In the genomic region with DNA sequence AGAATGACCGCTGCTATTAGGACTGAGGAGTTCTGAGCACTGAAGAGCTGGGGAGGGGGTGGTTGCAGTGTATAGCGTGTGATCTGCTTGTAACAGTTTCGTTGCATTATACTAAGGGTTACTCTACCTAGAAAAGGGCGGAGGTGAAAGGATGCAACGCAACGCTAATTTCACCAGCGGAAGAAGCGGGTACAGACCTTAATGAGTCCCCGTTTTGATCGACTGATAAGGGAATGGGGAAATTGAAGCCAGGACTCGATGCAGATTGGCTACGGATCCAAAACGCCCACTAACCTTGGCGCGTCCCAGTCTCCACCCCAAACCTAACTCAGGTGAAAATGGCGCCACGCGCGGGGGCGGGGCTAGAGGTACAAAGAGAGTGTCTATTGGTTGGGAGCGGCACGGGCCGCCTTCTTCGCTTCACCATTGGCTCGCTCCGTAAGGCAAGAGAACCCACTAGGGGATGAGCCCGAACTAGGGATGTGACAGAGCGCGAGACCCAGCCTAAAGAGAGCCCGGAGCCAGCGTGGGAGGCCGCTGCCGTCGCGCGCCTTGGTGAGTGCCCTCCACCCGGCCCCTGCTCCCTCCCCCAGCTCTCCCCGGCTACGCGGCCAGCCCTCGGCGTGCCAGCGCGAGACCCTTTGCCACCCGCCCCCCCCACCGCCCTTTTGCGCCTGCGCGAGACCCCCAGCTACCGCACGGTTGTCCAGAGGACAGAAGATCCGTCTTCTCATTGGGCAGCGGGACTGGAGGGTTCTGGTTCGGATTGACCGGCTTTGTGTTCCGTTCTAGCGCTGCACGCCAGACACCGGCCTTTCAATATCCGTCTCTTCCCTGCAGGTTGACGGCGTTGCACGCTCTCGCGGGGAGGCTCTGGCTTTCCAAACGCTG, we compare ENCODE assay signal across 1 cellular context.
TF ChIP-seq lines count a peak whose summit lies in the region.

A gene (plus strand): TSS at position 456 of the 891 bp plus-strand sequence. CDS start 1,964 bp downstream, outside the sequence.

TF ChIP-seq in HEK293, 187 proteins besides CTCF, POLR2A, EP300 and RAD21 (continued from another document and continues in another):
- TF ChIP-seq, protein P1, sequence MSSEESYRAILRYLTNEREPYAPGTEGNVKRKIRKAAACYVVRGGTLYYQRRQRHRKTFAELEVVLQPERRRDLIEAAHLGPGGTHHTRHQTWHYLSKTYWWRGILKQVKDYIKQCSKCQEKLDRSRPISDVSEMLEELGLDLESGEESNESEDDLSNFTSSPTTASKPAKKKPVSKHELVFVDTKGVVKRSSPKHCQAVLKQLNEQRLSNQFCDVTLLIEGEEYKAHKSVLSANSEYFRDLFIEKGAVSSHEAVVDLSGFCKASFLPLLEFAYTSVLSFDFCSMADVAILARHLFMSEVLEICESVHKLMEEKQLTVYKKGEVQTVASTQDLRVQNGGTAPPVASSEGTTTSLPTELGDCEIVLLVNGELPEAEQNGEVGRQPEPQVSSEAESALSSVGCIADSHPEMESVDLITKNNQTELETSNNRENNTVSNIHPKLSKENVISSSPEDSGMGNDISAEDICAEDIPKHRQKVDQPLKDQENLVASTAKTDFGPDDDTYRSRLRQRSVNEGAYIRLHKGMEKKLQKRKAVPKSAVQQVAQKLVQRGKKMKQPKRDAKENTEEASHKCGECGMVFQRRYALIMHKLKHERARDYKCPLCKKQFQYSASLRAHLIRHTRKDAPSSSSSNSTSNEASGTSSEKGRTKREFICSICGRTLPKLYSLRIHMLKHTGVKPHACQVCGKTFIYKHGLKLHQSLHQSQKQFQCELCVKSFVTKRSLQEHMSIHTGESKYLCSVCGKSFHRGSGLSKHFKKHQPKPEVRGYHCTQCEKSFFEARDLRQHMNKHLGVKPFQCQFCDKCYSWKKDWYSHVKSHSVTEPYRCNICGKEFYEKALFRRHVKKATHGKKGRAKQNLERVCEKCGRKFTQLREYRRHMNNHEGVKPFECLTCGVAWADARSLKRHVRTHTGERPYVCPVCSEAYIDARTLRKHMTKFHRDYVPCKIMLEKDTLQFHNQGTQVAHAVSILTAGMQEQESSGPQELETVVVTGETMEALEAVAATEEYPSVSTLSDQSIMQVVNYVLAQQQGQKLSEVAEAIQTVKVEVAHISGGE (tag by site-specific recombination; conservative IDR thresholded peaks at IDR 0.05; ENCODE audit: low read depth) = peak; percentile 88
- TF ChIP-seq, protein P2, sequence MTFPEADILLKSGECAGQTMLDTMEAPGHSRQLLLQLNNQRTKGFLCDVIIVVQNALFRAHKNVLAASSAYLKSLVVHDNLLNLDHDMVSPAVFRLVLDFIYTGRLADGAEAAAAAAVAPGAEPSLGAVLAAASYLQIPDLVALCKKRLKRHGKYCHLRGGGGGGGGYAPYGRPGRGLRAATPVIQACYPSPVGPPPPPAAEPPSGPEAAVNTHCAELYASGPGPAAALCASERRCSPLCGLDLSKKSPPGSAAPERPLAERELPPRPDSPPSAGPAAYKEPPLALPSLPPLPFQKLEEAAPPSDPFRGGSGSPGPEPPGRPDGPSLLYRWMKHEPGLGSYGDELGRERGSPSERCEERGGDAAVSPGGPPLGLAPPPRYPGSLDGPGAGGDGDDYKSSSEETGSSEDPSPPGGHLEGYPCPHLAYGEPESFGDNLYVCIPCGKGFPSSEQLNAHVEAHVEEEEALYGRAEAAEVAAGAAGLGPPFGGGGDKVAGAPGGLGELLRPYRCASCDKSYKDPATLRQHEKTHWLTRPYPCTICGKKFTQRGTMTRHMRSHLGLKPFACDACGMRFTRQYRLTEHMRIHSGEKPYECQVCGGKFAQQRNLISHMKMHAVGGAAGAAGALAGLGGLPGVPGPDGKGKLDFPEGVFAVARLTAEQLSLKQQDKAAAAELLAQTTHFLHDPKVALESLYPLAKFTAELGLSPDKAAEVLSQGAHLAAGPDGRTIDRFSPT (tag by site-specific recombination; IDR thresholded peaks at IDR 0.05) = peak; percentile 68; the same call in 1 of the 2 replicates
- TF ChIP-seq GLIS2 (tag by site-specific recombination; IDR thresholded peaks at IDR 0.05) (peak; percentile 83), SP7 (tag by site-specific recombination; IDR thresholded peaks at IDR 0.05) (peak; percentile 79), ZNF324 (tag by site-specific recombination; IDR thresholded peaks at IDR 0.05) (no peak), ZNF707 (tag by site-specific recombination; IDR thresholded peaks at IDR 0.05) (no peak), YY2 (tag by site-specific recombination; IDR thresholded peaks at IDR 0.05) (no peak), ZNF585B (tag by site-specific recombination; IDR thresholded peaks at IDR 0.05) (no peak), ZNF202 (tag by site-specific recombination; IDR thresholded peaks at IDR 0.05; ENCODE audit: borderline replicate concordance) (no peak), ZNF157 (tag by site-specific recombination; IDR thresholded peaks at IDR 0.05) (no peak), SCRT2 (tag by site-specific recombination; IDR thresholded peaks at IDR 0.05) (no peak), ZSCAN30 (tag by site-specific recombination; IDR thresholded peaks at IDR 0.05) (0 out of 2 replicates have a peak, but pooled peaks have one; percentile 19), ZNF624 (tag by site-specific recombination; IDR thresholded peaks at IDR 0.05) (no peak), ZNF223 (tag by site-specific recombination; IDR thresholded peaks at IDR 0.05) (no peak), ZNF423 (tag by site-specific recombination; IDR thresholded peaks at IDR 0.05) (no peak), ZBTB7A (tag by site-specific recombination; IDR thresholded peaks at IDR 0.05; ENCODE audit: low read depth) (no peak), ZFP69B (tag by site-specific recombination; IDR thresholded peaks at IDR 0.05) (no peak), ZBTB20 (tag by site-specific recombination; IDR thresholded peaks at IDR 0.05) (peak; percentile 63; the same call in 1 of the 2 replicates), ZNF600 (tag by site-specific recombination; IDR thresholded peaks at IDR 0.05) (peak; percentile 28; the same call in 1 of the 2 replicates), SP2 (tag by site-specific recombination; IDR thresholded peaks at IDR 0.05) (peak; percentile 95), KLF1 (tag by site-specific recombination; IDR thresholded peaks at IDR 0.05) (no peak; the same call in 1 of the 2 replicates), ZNF660 (tag by site-specific recombination; IDR thresholded peaks at IDR 0.05) (peak; percentile 50; the same call in 1 of the 2 replicates), KLF8 (tag by site-specific recombination; IDR thresholded peaks at IDR 0.05) (peak; percentile 49; the same call in 1 of the 2 replicates), ZNF121 (tag by site-specific recombination; IDR thresholded peaks at IDR 0.05) (no peak), ZNF391 (tag by site-specific recombination; IDR thresholded peaks at IDR 0.05; ENCODE audit: borderline replicate concordance, low read depth) (peak; percentile 43; the same call in 1 of the 2 replicates), ZNF2 (tag by site-specific recombination; IDR thresholded peaks at IDR 0.05) (no peak), GFI1B (tag by site-specific recombination; IDR thresholded peaks at IDR 0.05) (no peak)
- TF ChIP-seq, protein P3, sequence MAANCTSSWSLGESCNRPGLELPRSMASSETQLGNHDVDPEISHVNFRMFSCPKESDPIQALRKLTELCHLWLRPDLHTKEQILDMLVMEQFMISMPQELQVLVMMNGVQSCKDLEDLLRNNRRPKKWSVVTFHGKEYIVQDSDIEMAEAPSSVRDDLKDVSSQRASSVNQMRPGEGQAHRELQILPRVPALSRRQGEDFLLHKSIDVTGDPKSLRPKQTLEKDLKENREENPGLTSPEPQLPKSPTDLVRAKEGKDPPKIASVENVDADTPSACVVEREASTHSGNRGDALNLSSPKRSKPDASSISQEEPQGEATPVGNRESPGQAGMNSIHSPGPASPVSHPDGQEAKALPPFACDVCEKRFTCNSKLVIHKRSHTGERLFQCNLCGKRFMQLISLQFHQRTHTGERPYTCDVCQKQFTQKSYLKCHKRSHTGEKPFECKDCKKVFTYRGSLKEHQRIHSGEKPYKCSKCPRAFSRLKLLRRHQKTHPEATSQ (tag by site-specific recombination; IDR thresholded peaks at IDR 0.05) = no peak
- TF ChIP-seq, protein P4, sequence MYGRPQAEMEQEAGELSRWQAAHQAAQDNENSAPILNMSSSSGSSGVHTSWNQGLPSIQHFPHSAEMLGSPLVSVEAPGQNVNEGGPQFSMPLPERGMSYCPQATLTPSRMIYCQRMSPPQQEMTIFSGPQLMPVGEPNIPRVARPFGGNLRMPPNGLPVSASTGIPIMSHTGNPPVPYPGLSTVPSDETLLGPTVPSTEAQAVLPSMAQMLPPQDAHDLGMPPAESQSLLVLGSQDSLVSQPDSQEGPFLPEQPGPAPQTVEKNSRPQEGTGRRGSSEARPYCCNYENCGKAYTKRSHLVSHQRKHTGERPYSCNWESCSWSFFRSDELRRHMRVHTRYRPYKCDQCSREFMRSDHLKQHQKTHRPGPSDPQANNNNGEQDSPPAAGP (tag by site-specific recombination; IDR thresholded peaks at IDR 0.05) = no peak
- TF ChIP-seq, protein P5, sequence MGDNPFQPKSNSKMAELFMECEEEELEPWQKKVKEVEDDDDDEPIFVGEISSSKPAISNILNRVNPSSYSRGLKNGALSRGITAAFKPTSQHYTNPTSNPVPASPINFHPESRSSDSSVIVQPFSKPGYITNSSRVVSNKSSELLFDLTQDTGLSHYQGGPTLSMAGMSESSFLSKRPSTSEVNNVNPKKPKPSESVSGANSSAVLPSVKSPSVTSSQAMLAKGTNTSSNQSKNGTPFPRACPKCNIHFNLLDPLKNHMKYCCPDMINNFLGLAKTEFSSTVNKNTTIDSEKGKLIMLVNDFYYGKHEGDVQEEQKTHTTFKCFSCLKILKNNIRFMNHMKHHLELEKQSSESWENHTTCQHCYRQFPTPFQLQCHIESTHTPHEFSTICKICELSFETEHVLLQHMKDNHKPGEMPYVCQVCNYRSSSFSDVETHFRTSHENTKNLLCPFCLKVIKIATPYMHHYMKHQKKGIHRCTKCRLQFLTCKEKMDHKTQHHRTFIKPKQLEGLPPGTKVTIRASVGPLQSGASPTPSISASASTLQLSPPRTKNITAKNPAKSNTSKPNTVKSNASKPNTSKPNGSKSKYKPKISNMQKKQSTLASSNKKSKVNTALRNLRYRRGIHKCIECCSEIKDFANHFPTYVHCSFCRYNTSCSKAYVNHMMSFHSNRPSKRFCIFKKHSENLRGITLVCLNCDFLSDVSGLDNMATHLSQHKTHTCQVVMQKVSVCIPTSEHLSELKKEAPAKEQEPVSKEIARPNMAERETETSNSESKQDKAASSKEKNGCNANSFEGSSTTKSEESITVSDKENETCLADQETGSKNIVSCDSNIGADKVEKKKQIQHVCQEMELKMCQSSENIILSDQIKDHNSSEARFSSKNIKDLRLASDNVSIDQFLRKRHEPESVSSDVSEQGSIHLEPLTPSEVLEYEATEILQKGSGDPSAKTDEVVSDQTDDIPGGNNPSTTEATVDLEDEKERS (tag by site-specific recombination; IDR thresholded peaks at IDR 0.05) = 0 out of 2 replicates have a peak, but pooled peaks have one; percentile 37
- TF ChIP-seq, protein P6, sequence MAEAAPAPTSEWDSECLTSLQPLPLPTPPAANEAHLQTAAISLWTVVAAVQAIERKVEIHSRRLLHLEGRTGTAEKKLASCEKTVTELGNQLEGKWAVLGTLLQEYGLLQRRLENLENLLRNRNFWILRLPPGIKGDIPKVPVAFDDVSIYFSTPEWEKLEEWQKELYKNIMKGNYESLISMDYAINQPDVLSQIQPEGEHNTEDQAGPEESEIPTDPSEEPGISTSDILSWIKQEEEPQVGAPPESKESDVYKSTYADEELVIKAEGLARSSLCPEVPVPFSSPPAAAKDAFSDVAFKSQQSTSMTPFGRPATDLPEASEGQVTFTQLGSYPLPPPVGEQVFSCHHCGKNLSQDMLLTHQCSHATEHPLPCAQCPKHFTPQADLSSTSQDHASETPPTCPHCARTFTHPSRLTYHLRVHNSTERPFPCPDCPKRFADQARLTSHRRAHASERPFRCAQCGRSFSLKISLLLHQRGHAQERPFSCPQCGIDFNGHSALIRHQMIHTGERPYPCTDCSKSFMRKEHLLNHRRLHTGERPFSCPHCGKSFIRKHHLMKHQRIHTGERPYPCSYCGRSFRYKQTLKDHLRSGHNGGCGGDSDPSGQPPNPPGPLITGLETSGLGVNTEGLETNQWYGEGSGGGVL (tag by site-specific recombination; IDR thresholded peaks at IDR 0.05) = no peak; the same call in none of the 2 replicates
- TF ChIP-seq, protein P7, sequence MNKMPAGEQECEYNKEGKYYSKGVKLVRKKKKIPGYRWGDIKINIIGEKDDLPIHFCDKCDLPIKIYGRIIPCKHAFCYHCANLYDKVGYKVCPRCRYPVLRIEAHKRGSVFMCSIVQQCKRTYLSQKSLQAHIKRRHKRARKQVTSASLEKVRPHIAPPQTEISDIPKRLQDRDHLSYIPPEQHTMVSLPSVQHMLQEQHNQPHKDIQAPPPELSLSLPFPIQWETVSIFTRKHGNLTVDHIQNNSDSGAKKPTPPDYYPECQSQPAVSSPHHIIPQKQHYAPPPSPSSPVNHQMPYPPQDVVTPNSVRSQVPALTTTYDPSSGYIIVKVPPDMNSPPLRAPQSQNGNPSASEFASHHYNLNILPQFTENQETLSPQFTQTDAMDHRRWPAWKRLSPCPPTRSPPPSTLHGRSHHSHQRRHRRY (tag by site-specific recombination; IDR thresholded peaks at IDR 0.05) = no peak
- TF ChIP-seq, protein P8, sequence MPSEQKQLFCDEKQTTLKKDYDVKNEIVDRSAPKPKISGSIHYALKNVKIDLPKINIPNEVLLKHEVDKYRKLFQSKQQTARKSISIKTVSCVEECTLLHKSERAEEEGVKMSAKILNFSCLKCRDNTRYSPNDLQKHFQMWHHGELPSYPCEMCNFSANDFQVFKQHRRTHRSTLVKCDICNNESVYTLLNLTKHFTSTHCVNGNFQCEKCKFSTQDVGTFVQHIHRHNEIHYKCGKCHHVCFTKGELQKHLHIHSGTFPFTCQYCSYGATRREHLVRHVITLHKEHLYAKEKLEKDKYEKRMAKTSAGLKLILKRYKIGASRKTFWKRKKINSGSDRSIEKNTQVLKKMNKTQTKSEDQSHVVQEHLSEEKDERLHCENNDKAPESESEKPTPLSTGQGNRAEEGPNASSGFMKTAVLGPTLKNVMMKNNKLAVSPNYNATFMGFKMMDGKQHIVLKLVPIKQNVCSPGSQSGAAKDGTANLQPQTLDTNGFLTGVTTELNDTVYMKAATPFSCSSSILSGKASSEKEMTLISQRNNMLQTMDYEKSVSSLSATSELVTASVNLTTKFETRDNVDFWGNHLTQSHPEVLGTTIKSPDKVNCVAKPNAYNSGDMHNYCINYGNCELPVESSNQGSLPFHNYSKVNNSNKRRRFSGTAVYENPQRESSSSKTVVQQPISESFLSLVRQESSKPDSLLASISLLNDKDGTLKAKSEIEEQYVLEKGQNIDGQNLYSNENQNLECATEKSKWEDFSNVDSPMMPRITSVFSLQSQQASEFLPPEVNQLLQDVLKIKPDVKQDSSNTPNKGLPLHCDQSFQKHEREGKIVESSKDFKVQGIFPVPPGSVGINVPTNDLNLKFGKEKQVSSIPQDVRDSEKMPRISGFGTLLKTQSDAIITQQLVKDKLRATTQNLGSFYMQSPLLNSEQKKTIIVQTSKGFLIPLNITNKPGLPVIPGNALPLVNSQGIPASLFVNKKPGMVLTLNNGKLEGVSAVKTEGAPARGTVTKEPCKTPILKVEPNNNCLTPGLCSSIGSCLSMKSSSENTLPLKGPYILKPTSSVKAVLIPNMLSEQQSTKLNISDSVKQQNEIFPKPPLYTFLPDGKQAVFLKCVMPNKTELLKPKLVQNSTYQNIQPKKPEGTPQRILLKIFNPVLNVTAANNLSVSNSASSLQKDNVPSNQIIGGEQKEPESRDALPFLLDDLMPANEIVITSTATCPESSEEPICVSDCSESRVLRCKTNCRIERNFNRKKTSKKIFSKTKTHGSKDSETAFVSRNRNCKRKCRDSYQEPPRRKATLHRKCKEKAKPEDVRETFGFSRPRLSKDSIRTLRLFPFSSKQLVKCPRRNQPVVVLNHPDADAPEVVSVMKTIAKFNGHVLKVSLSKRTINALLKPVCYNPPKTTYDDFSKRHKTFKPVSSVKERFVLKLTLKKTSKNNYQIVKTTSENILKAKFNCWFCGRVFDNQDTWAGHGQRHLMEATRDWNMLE (tag by site-specific recombination; conservative IDR thresholded peaks at IDR 0.05; ENCODE audit: low read depth) = peak; percentile 24; the same call in 1 of the 2 replicates
